In genomic region chr5:149982505-149982904, GRCh38 we compare ENCODE assay signal across 30 cellular contexts. TPM values are rescaled to one million over a fixed set of nuclear protein-coding genes. Genes with fewer than 3 reads are reported as not detected.
"Had no signal": no experiment of that assay in that cellular context is flagged by ENCODE, and none has a peak within 500 bp of the region (broad histone marks: within the 10 kb centered on the region; RNA-seq: fewer than 3 reads in every experiment).

No MANE protein-coding gene starts in this region.

- H3K4me3 Mint-ChIP-seq: dendritic cell treated with granulocyte-macrophage colony-stimulating factor and Interleukin-4, amounts not matched to agents 40 ng/mL and 50 ng/mL, for 4 days; mesothelial cell of epicardium; naive B cell had no signal

- H3K9me3 ChIP-seq: colonic mucosa, esophagus squamous epithelium, gastrocnemius medialis, heart right ventricle, left lung, lower lobe of right lung, mucosa of descending colon had no signal

- H3K27ac Mint-ChIP-seq: dendritic cell treated with granulocyte-macrophage colony-stimulating factor and Interleukin-4, amounts not matched to agents 40 ng/mL and 50 ng/mL, for 4 days; mesothelial cell of epicardium; naive B cell had no signal

- ATAC-seq: esophagus mucosa, gastrocnemius medialis, heart right ventricle, left cardiac atrium, left lung, left ventricle myocardium superior, lower lobe of right lung, mucosa of descending colon had no signal

- DNase-seq: colonic mucosa; cortex of kidney; effector memory CD4-positive, alpha-beta T cell; erythroblast; esophagus squamous epithelium; foreskin fibroblast; foreskin melanocyte; gastrocnemius medialis; glutamatergic neuron; head of caudate nucleus; heart right ventricle; hippocampal formation; left cardiac atrium; left lung; left ventricle myocardium superior; lower lobe of right lung; mesenchymal stem cell; mucosa of descending colon; naive B cell had no signal

- H3K9me3 Mint-ChIP-seq: dendritic cell treated with granulocyte-macrophage colony-stimulating factor and Interleukin-4, amounts not matched to agents 40 ng/mL and 50 ng/mL, for 4 days; mesothelial cell of epicardium; naive B cell had no signal

- H3K4me3 ChIP-seq: colonic mucosa, esophagus squamous epithelium, gastrocnemius medialis, heart right ventricle, left lung, lower lobe of right lung, mucosa of descending colon had no signal

- H3K36me3 ChIP-seq: colonic mucosa had no signal

- H3K27ac ChIP-seq: colonic mucosa, epithelial cell of prostate, esophagus squamous epithelium, gastrocnemius medialis, heart right ventricle, left lung, lower lobe of right lung had no signal

- H3K27me3 Mint-ChIP-seq: dendritic cell treated with granulocyte-macrophage colony-stimulating factor and Interleukin-4, amounts not matched to agents 40 ng/mL and 50 ng/mL, for 4 days; naive B cell had no signal

- FAIRE-seq: endometrium, islet of Langerhans, keratinocyte had no signal

- H3K27me3 ChIP-seq: colonic mucosa, esophagus squamous epithelium, gastrocnemius medialis, heart right ventricle, left lung had no signal

- H3K4me1 ChIP-seq: colonic mucosa, esophagus squamous epithelium, gastrocnemius medialis, heart right ventricle, left lung, lower lobe of right lung had no signal

RNA-seq across cellular contexts. Expression of gene PDE6A, which starts 37.9 kb away (rescaled TPM):
- total RNA-seq: gastrocnemius medialis, glomerular endothelial cell, kidney epithelial cell, left lung, lower lobe of right lung, lung microvascular endothelial cell, mesenteric fat pad had no signal
